Comparison of ENCODE assay signal across 8 cellular contexts in genomic region chr7:6446977-6447588, GRCh38. TPM values are rescaled to one million over a fixed set of nuclear protein-coding genes. Genes with fewer than 3 reads are reported as not detected.
DNase-seq lines count a peak whose midpoint lies in the region; ATAC-seq and TF ChIP-seq lines count a peak whose summit lies in the region.

No MANE protein-coding gene starts in this region.

- intact Hi-C loops in PC-9 (cut with micrococcal nuclease; ENCODE audit: unreplicated experiment), result loop anchor here (5.0 to 10.0 kb wide), 2 partner anchors 165 to 478 kb away; no protein-coding TSS in a partner anchor

- no peak for TF ChIP-seq POLR2A in gastroesophageal sphincter (IDR thresholded peaks at IDR 0.05)

- WGBS in gastroesophageal sphincter (ENCODE audit: low coverage in 1 of 2), 2 donors, result 0% methylated on average over 3 to 9 of the region's 25 CpGs

- H3K9me2 ChIP-seq in PC-9 (ENCODE audit: insufficient read depth), result no peaks in the 10 kb centered on the region

- peak overlapping the region; percentile 86 for H3K4me2 ChIP-seq in PC-9

- peaks cover 57% of the 10 kb centered on the region for H3F3A ChIP-seq in PC-9 (ENCODE audit: insufficient read depth, low read depth)

- peak overlapping the region; percentile 96 for H3K27ac ChIP-seq in PC-9
- H3K27ac ChIP-seq in gastroesophageal sphincter, result peak overlapping the region; percentile 72 to 90 (median 88)

- H4K20me1 ChIP-seq in PC-9 (ENCODE audit: insufficient read depth), result peaks cover 5% of the 10 kb centered on the region; the same call in 1 of the 2 replicates

- H3K4me3 ChIP-seq in PC-9, result peak overlapping the region; percentile 93
- peak overlapping the region; percentile 81 to 94 for H3K4me3 ChIP-seq in gastroesophageal sphincter
- H3K4me3 ChIP-seq in neuron (ENCODE audit: low read length), result peak overlapping the region; percentile 82

- no peak for TF ChIP-seq EP300 in gastroesophageal sphincter (IDR thresholded peaks at IDR 0.05)

- H2AFZ ChIP-seq in PC-9, result peak overlapping the region; percentile 98
- H2AFZ ChIP-seq in neuron (ENCODE audit: low read depth, low read length), result peak overlapping the region; percentile 36

- H3K4me1 ChIP-seq in PC-9 (replicated peaks; ENCODE audit: insufficient read depth), result peaks cover 40% of the 10 kb centered on the region
- H3K4me1 ChIP-seq in gastroesophageal sphincter, result peaks cover 0 to 38% (median 6%) of the 10 kb centered on the region in 3 donors
- H3K4me1 ChIP-seq in neuron (ENCODE audit: insufficient read depth, low read length), result peaks cover 2% of the 10 kb centered on the region

- TF ChIP-seq CTCF in PC-9 (conservative IDR thresholded peaks at IDR 0.05) (no peak), gastroesophageal sphincter (IDR thresholded peaks at IDR 0.05) (no peak)

- POLR2A ChIA-PET in PC-9 (lab: Charles Lee; ENCODE audit: unreplicated experiment), result interaction anchor here (0.7 kb wide), 1 partner anchor 992 kb away, joined by 3 read pairs; no protein-coding TSS in a partner anchor

- ATAC-seq in GM21723 (IDR thresholded peaks at IDR 0.05; ENCODE audit: unreplicated experiment) (peak; percentile 30), gastroesophageal sphincter (peak; percentile 39)

- CTCF ChIA-PET in PC-9 (lab: Charles Lee), result no interaction called here

- H3K36me3 ChIP-seq in PC-9 (ENCODE audit: low read depth), result peaks cover 18% of the 10 kb centered on the region
- peaks cover 0 to 36% of the 10 kb centered on the region in 2 donors for H3K36me3 ChIP-seq in gastroesophageal sphincter
- peaks cover 35% of the 10 kb centered on the region for H3K36me3 ChIP-seq in neuron (ENCODE audit: insufficient read depth, low read length)

- H3K27me3 ChIP-seq in PC-9 (ENCODE audit: insufficient read depth, low read depth) (no peaks in the 10 kb centered on the region), gastroesophageal sphincter (no peaks in the 10 kb centered on the region), neuron (ENCODE audit: insufficient read depth, low read length) (no peaks in the 10 kb centered on the region)

- peaks cover 49% of the 10 kb centered on the region for H3K79me2 ChIP-seq in PC-9 (ENCODE audit: low read depth)

- H3K9me3 ChIP-seq in PC-9 (ENCODE audit: insufficient read depth, low read depth), result no peaks in the 10 kb centered on the region
- no peaks in the 10 kb centered on the region for H3K9me3 ChIP-seq in gastroesophageal sphincter
- H3K9me3 ChIP-seq in neuron (ENCODE audit: low read length), result peaks cover 2% of the 10 kb centered on the region

- DNase-seq in DMS53 treated with DMSO at 0.1 percent for 48 hours (lab: John Stamatoyannopoulos, UW; ENCODE audit: unreplicated experiment) (peak; percentile 72), HuH-7 (ENCODE audit: low spot score) (peak; percentile 40), PC-9 (peak; percentile 86 to 88), 8988T (no peak)
- DNase-seq in activated naive CD4-positive, alpha-beta T cell treated with anti-CD3 and anti-CD28 coated beads, Interleukin-2, amount 50 U/mL, for 16 hours, result peak; percentile 36

- TSS peak; percentile 45 for BruUV-seq in PC-9 (replicated peaks; lab: Mats Ljungman, UMichigan)

RNA-seq across cellular contexts. Expression of gene DAGLB, which starts 0.7 kb away (rescaled TPM):
- 46.7 and 56.4 TPM in 2 replicates for total RNA-seq in PC-9 (2021)
- total RNA-seq in gastroesophageal sphincter, result 10 to 100 TPM in 1 of 4 donors, 1 to 10 TPM in 3; 6.7 to 10.8 (median 8.6) TPM

RNA-seq across cellular contexts. Expression of gene KDELR2, which starts 36.9 kb away (rescaled TPM):
- total RNA-seq in PC-9 (2021) (134 and 217 TPM in 2 replicates), gastroesophageal sphincter (10 to 100 TPM; 54.0 to 80.9 (median 64.2) TPM)
